ENCODE assay signal across 28 cellular contexts in genomic region chr7:95531605-95532004, GRCh38. TPM values are rescaled to one million over a fixed set of nuclear protein-coding genes. Genes with fewer than 3 reads are reported as not detected.
A peak's percentile ranks its signal among the peaks of the same experiment; 100 is the strongest.
DNase-seq lines count a peak whose midpoint lies in the region; ATAC-seq, FAIRE-seq and TF ChIP-seq lines count a peak whose summit lies in the region.
"Had no signal": no experiment of that assay in that cellular context is flagged by ENCODE, and none has a peak within 500 bp of the region (broad histone marks: within the 10 kb centered on the region; RNA-seq: fewer than 3 reads in every experiment).

No MANE protein-coding gene starts in this region.

- H3K4me1 ChIP-seq in HepG2 (ENCODE audit: insufficient read depth, low read length) = peaks cover 13% of the 10 kb centered on the region
- peaks cover 0 to 16% (median 7%) of the 10 kb centered on the region in 4 donors for H3K4me1 ChIP-seq in right lobe of liver
- H3K4me1 ChIP-seq in adrenal gland (replicated peaks in 1 of 2) = peaks cover 14 to 45% of the 10 kb centered on the region in 2 donors
- peaks cover 16% of the 10 kb centered on the region for H3K4me1 ChIP-seq in psoas muscle
- H3K4me1 ChIP-seq: BLaER1 had no signal

- in situ Hi-C loops in HepG2 (cut with HindIII; ENCODE audit: extremely low pct_ligation_motif_present, low pct_unique_long_range_greater_than_20kb) = loop anchor here (25.0 kb wide), 1 partner anchor 331 kb away; no protein-coding TSS in a partner anchor

- TF ChIP-seq POLR2A in HepG2 (IDR thresholded peaks at IDR 0.05; ENCODE audit: insufficient read depth in 1 of 2, low read depth in 2 of 2, low read length in 2 of 2) = no peak
- TF ChIP-seq POLR2A in right lobe of liver (IDR thresholded peaks at IDR 0.05) = no peak
- TF ChIP-seq POLR2A in adrenal gland (IDR thresholded peaks at IDR 0.05) = no peak

- no peak for DNase-seq in HepG2 (ENCODE audit: low spot score)
- no peak for DNase-seq in right lobe of liver
- no peak for DNase-seq in adrenal gland
- no peak for DNase-seq in fibroblast of pulmonary artery (ENCODE audit: low read depth)
- no peak for DNase-seq in immature natural killer cell
- no peak for DNase-seq in psoas muscle
- DNase-seq in NCI-H510A treated with DMSO at 0.1 percent for 48 hours (lab: John Stamatoyannopoulos, UW) = no peak
- DNase-seq: 8988T; CD4-positive, CD25-positive, alpha-beta regulatory T cell; DMS153; DND-41; H7; NCI-H1092 treated with DMSO at 0.1 percent for 48 hours; NCI-H1436; NCI-H187 treated with DMSO at 0.1 percent for 48 hours; NCI-H2171 treated with DMSO at 0.1 percent for 48 hours; NCI-H345; NCI-H524; NCI-H748 treated with DMSO at 0.1 percent for 48 hours; NK-92 treated with Interleukin-12 subunit alpha and Interleukin-12 subunit beta, amount 100 ng/mL, for 24 hours; PC-9; SHP77 treated with DMSO at 0.1 percent for 48 hours had no signal

- H3K36me3 ChIP-seq in HepG2 (replicated peaks in 1 of 2; ENCODE audit: control insufficient read depth in 1 of 2, insufficient read depth in 2 of 2, low read length in 2 of 2) (no peaks in the 10 kb centered on the region), right lobe of liver (no peaks in the 10 kb centered on the region), adrenal gland (replicated peaks in 1 of 2) (no peaks in the 10 kb centered on the region), psoas muscle (ENCODE audit: insufficient read depth in 1 of 2, low read depth in 1 of 2) (peaks cover 0 to 5% of the 10 kb centered on the region in 2 donors)
- H3K36me3 ChIP-seq: BLaER1 had no signal

- FAIRE-seq in HepG2 (lab: Jason Lieb, UNC) = no peak
- FAIRE-seq: GM18507 had no signal

- TF ChIP-seq EP300 in HepG2 (IDR thresholded peaks at IDR 0.05; ENCODE audit: low read depth in 2 of 2, low read length in 2 of 2) = no peak
- no peak for TF ChIP-seq EP300 in HepG2 (CRISPR knock-in tag; IDR thresholded peaks at IDR 0.05; ENCODE audit: borderline replicate concordance)

- TF ChIP-seq CTCF in HepG2 (CRISPR knock-in tag; IDR thresholded peaks at IDR 0.05) (no peak), right lobe of liver (IDR thresholded peaks at IDR 0.05) (no peak), adrenal gland (IDR thresholded peaks at IDR 0.05) (peak in 2 of 6 experiments; percentile 2 to 16), fibroblast of pulmonary artery (IDR thresholded peaks at IDR 0.05; ENCODE audit: low read length, missing control alignments) (peak; percentile 3), psoas muscle (IDR thresholded peaks at IDR 0.05) (no peak)

- no peaks in the 10 kb centered on the region for H3K9me3 ChIP-seq in HepG2 (ENCODE audit: low read length)
- H3K9me3 ChIP-seq in right lobe of liver = no peaks in the 10 kb centered on the region
- H3K9me3 ChIP-seq in adrenal gland (replicated peaks in 1 of 3) = no peaks in the 10 kb centered on the region
- H3K9me3 ChIP-seq in psoas muscle = no peaks in the 10 kb centered on the region
- H3K9me3 ChIP-seq: BLaER1 had no signal

- no peaks in the 10 kb centered on the region for H3K79me2 ChIP-seq in HepG2 (ENCODE audit: insufficient read depth, low read length)

- TF ChIP-seq RAD21 in HepG2 (CRISPR knock-in tag; IDR thresholded peaks at IDR 0.05) = no peak

- intact Hi-C loops in HepG2 (cut with micrococcal nuclease; ENCODE audit: unreplicated experiment) (no loop called here), right lobe of liver (cut with DNase I) (no loop called here), adrenal gland (cut with DNase I) (no loop called here), psoas muscle (cut with DNase I) (no loop called here)

- H3K9me3 Mint-ChIP-seq in immature natural killer cell = no peaks in the 10 kb centered on the region
- H3K9me3 Mint-ChIP-seq: CD4-positive, CD25-positive, alpha-beta regulatory T cell had no signal

- no peaks in the 10 kb centered on the region for H4K20me1 ChIP-seq in HepG2 (ENCODE audit: insufficient read depth, low read length)
- H4K20me1 ChIP-seq: BLaER1 had no signal

- peak; percentile 51; the same call in 1 of the 3 replicates for ATAC-seq in HepG2
- ATAC-seq in right lobe of liver = no peak
- no peak for ATAC-seq in GM21619 (IDR thresholded peaks at IDR 0.05; ENCODE audit: unreplicated experiment)
- ATAC-seq in psoas muscle = no peak
- ATAC-seq: SK-N-SH treated with all-trans-retinoic acid at 6 μM for 48 hours had no signal

- H3K4me3 ChIP-seq in HepG2 (replicated peaks in 1 of 3; ENCODE audit: insufficient read depth in 1 of 3, low read depth in 2 of 3, low read length in 3 of 3) (no peak overlapping the region), right lobe of liver (no peak overlapping the region), adrenal gland (no peak overlapping the region), fibroblast of pulmonary artery (replicated peaks; ENCODE audit: low read depth, low read length) (no peak overlapping the region), psoas muscle (no peak overlapping the region)
- H3K4me3 ChIP-seq: BLaER1, PC-9 had no signal

- H3K27ac ChIP-seq in HepG2 (ENCODE audit: extremely low read length, insufficient read depth, low read length) (no peak overlapping the region), right lobe of liver (no peak overlapping the region), adrenal gland (peak overlapping the region in 4 of 5 donors; percentile 6 to 64 (median 56)), psoas muscle (no peak overlapping the region)
- H3K27ac ChIP-seq: BLaER1, HL-60, PC-9, RWPE1 had no signal

- no peaks in the 10 kb centered on the region for H3K4me1 Mint-ChIP-seq in immature natural killer cell
- H3K4me1 Mint-ChIP-seq: CD4-positive, CD25-positive, alpha-beta regulatory T cell had no signal

- H3K4me3 Mint-ChIP-seq in immature natural killer cell = no peak overlapping the region
- H3K4me3 Mint-ChIP-seq: CD4-positive, CD25-positive, alpha-beta regulatory T cell had no signal

- H3K4me2 ChIP-seq in HepG2 (ENCODE audit: low read depth, low read length) = no peak overlapping the region
- H3K4me2 ChIP-seq: BLaER1, PC-9 had no signal

- H3K9ac ChIP-seq in HepG2 (ENCODE audit: insufficient read depth, low read depth, low read length) = no peak overlapping the region
- H3K9ac ChIP-seq: BLaER1 had no signal

- peaks cover 0 to 3% (median 0%) of the 10 kb centered on the region in 3 donors for H3K27me3 Mint-ChIP-seq in immature natural killer cell (ENCODE audit: low read depth in 3 of 3)

- H2AFZ ChIP-seq in HepG2 (ENCODE audit: low read length) = no peak overlapping the region
- H2AFZ ChIP-seq: PC-9 had no signal

- CTCF ChIA-PET in HepG2 (lab: Yijun Ruan, JAX; ENCODE audit: low intra/inter-chr PET ratio, low total read pairs) = interaction anchor here (8.1 kb wide), 1 partner anchor 156 kb away, joined by 150 read pairs; no protein-coding TSS in a partner anchor

- no TSS peak for BruUV-seq in HepG2 (replicated peaks; lab: Mats Ljungman, UMichigan)

- POLR2A ChIA-PET in HepG2 (lab: Yijun Ruan, JAX) = no interaction called here

- H3K27ac Mint-ChIP-seq in immature natural killer cell = no peak overlapping the region
- H3K27ac Mint-ChIP-seq: CD4-positive, CD25-positive, alpha-beta regulatory T cell had no signal

- H3K27me3 ChIP-seq in HepG2 (ENCODE audit: control insufficient read depth in 1 of 2, insufficient read depth in 2 of 2, low read length in 2 of 2) = no peaks in the 10 kb centered on the region
- no peaks in the 10 kb centered on the region for H3K27me3 ChIP-seq in right lobe of liver
- no peaks in the 10 kb centered on the region for H3K27me3 ChIP-seq in adrenal gland
- no peaks in the 10 kb centered on the region for H3K27me3 ChIP-seq in psoas muscle (ENCODE audit: insufficient read depth in 3 of 3, low read length in 2 of 3)
- H3K27me3 ChIP-seq: BLaER1 had no signal

- no peaks in the 10 kb centered on the region for H3K36me3 Mint-ChIP-seq in immature natural killer cell
- H3K36me3 Mint-ChIP-seq: CD4-positive, CD25-positive, alpha-beta regulatory T cell had no signal

TF ChIP-seq in HepG2, 621 proteins besides CTCF, POLR2A, EP300 and RAD21 (continues in another document):
- TF ChIP-seq ZNF75D (CRISPR knock-in tag; IDR thresholded peaks at IDR 0.05; ENCODE audit: borderline replicate concordance) (no peak), GPN1 (CRISPR knock-in tag; IDR thresholded peaks at IDR 0.05; ENCODE audit: borderline replicate concordance) (no peak)

RNA-seq across cellular contexts. Expression of gene ASB4, which starts 45.9 kb away (rescaled TPM):
- total RNA-seq in HepG2 (2016; rRNA removed; fragmentation: Illumina TruSeq; extraction: Trizol) (1.1 and 1.3 TPM in 2 replicates), right lobe of liver (1 to 10 TPM in 1 of 6 experiments, under 1 TPM in 4, not detected in 1; 0.29 to 3.4 (median 0.49) TPM), adrenal gland (100 to 1,000 TPM in 3 of 8 donors, 10 to 100 TPM in 5; 39.9 to 323 (median 88.2) TPM), psoas muscle (10 to 100 TPM in 3 of 4 donors, 1 to 10 TPM in 1; 7.7 to 18.8 (median 11.2) TPM)
- total RNA-seq in HepG2 (2016; cell fraction: cytosol; rRNA removed; fragmentation: Illumina TruSeq; extraction: Trizol; ENCODE audit: low read depth) = 0.10 TPM in 1 of 2 replicates, not detected in the other
- 1.2 and 1.5 TPM in 2 replicates for total RNA-seq in HepG2 (2016; cell fraction: insoluble cytoplasmic fraction; rRNA removed; fragmentation: Illumina TruSeq; extraction: Trizol)
- 0.56 and 0.62 TPM in 2 replicates for total RNA-seq in HepG2 (2016; cell fraction: membrane; rRNA removed; fragmentation: Illumina TruSeq; extraction: Trizol)
- 0.78 and 1.3 TPM in 2 replicates for total RNA-seq in HepG2 (2016; cell fraction: nucleus; rRNA removed; fragmentation: Illumina TruSeq; extraction: Trizol)
- polyA plus RNA-seq in HepG2 (2011; rRNA removed) (2.6 and 4.0 TPM in 2 replicates), adrenal gland (100 to 1,000 TPM in 1 of 3 donors, 10 to 100 TPM in 2; 18.3 to 150 (median 53.4) TPM), immature natural killer cell (not detected), psoas muscle (10 to 100 TPM in 2 of 3 donors, under 1 TPM in 1; 0.23 to 24.0 (median 10.8) TPM)
- polyA plus RNA-seq in HepG2 (2011; cell fraction: cytosol; rRNA removed) = 2.1 and 3.2 TPM in 2 replicates
- polyA plus RNA-seq in HepG2 (2011; cell fraction: nucleus; rRNA removed) = 1.5 and 2.5 TPM in 2 replicates
- 0.56 and 0.99 TPM in 2 replicates for polyA plus RNA-seq in HepG2 (2012)
- polyA plus RNA-seq in HepG2 (2016; cell fraction: cytosol; fragmentation: Illumina TruSeq; extraction: Trizol; ENCODE audit: low read depth) = 0.06 and 0.18 TPM in 2 replicates
- 1.1 and 1.6 TPM in 2 replicates for polyA plus RNA-seq in HepG2 (2016; cell fraction: insoluble cytoplasmic fraction; fragmentation: Illumina TruSeq; extraction: Trizol; ENCODE audit: low read depth)
- 0.07 and 0.22 TPM in 2 replicates for polyA plus RNA-seq in HepG2 (2016; cell fraction: membrane; fragmentation: Illumina TruSeq; extraction: Trizol; ENCODE audit: low read depth)
- polyA plus RNA-seq in HepG2 (2016; cell fraction: nucleus; fragmentation: Illumina TruSeq; extraction: Trizol; ENCODE audit: insufficient read depth, low read depth) = 0.38 and 0.68 TPM in 2 replicates
- 0.37 and 10.4 TPM in 2 replicates for polyA minus RNA-seq in HepG2 (2011; rRNA and poly(A)+ RNA removed; ENCODE audit: low replicate concordance)
- polyA minus RNA-seq in HepG2 (2011; cell fraction: cytosol; rRNA and poly(A)+ RNA removed) = 1.1 and 1.7 TPM in 2 replicates
- polyA minus RNA-seq in HepG2 (2011; cell fraction: nucleus; rRNA and poly(A)+ RNA removed) = 4.5 and 6.1 TPM in 2 replicates
- total RNA-seq: CD4-positive, CD25-positive, alpha-beta regulatory T cell; H7; PC-9 had no signal
- polyA plus RNA-seq: CD4-positive, CD25-positive, alpha-beta regulatory T cell had no signal

Comparison
In these comparisons a context has a peak if more than half of its experiments do, and no peak if none do; other contexts are left out.
1. H3K27ac ChIP-seq: peak in adrenal gland (4 of 5); none in HepG2 (single experiment), right lobe of liver (0 of 3) and psoas muscle (single experiment).